15 cellular contexts compared by ENCODE assay signal in the genomic region with DNA sequence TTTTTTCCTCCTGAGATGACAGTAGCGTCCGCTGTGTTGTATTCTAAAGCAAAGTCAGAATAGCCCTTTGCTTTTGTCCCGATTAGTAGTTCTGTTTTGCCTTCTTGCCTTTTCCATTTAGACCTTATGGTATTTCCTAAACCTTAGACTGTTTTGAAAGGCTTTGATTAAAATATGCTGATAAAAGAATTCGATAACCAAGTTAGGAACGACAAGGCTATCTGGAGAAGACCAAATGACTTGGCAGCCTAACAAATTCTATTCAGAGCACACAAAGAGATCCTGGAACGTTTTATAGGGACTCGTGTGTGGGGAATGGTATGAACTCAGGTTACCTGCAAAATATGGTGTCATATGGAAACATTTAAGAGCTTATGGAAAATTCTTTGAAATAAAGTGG. TPM values are rescaled to one million over a fixed set of nuclear protein-coding genes. Genes with fewer than 3 reads are reported as not detected.
DNase-seq lines count a peak whose midpoint lies in the region; ATAC-seq and TF ChIP-seq lines count a peak whose summit lies in the region.
"Had no signal": no experiment of that assay in that cellular context is flagged by ENCODE, and none has a peak within 500 bp of the region (broad histone marks: within the 10 kb centered on the region; RNA-seq: fewer than 3 reads in every experiment).

No MANE protein-coding gene starts in this region.

- peak overlapping the region; percentile 94 for H3K27ac Mint-ChIP-seq in mesothelial cell of epicardium
- no peak overlapping the region for H3K27ac Mint-ChIP-seq in activated naive CD4-positive, alpha-beta T cell treated with anti-CD3 and anti-CD28 coated beads, Interleukin-2, amount 10 ng/mL, durations not matched to agents 7 days and 5 days
- H3K27ac Mint-ChIP-seq: activated CD8-positive, alpha-beta T cell treated with anti-CD3 and anti-CD28 coated beads for 36 hours; CD4-positive, CD25-positive, alpha-beta regulatory T cell had no signal

- H3K9me3 Mint-ChIP-seq in mesothelial cell of epicardium: no peaks in the 10 kb centered on the region
- no peaks in the 10 kb centered on the region for H3K9me3 Mint-ChIP-seq in activated naive CD4-positive, alpha-beta T cell treated with anti-CD3 and anti-CD28 coated beads, Interleukin-2, amount 10 ng/mL, durations not matched to agents 7 days and 5 days
- H3K9me3 Mint-ChIP-seq: activated CD8-positive, alpha-beta T cell treated with anti-CD3 and anti-CD28 coated beads for 36 hours; CD4-positive, CD25-positive, alpha-beta regulatory T cell had no signal

- H3K36me3 Mint-ChIP-seq in mesothelial cell of epicardium: peaks cover 6% of the 10 kb centered on the region
- no peaks in the 10 kb centered on the region for H3K36me3 Mint-ChIP-seq in activated naive CD4-positive, alpha-beta T cell treated with anti-CD3 and anti-CD28 coated beads, Interleukin-2, amount 10 ng/mL, durations not matched to agents 7 days and 5 days
- H3K36me3 Mint-ChIP-seq: CD4-positive, CD25-positive, alpha-beta regulatory T cell had no signal

- peak; percentile 82 for DNase-seq in G401 (ENCODE audit: low spot score)
- DNase-seq in NCI-H69 (lab: John Stamatoyannopoulos, UW): peak; percentile 52
- DNase-seq in dermis microvascular lymphatic vessel endothelial cell (ENCODE audit: low read depth in 2 of 2): peak; percentile 11 to 68
- no peak for DNase-seq in mesothelial cell of epicardium (ENCODE audit: low spot score in 2 of 2, unreplicated experiment in 2 of 2)
- DNase-seq in T1000 (lab: John Stamatoyannopoulos, UW): no peak
- DNase-seq in activated naive CD4-positive, alpha-beta T cell treated with anti-CD3 and anti-CD28 coated beads, Interleukin-2, amount 10 ng/mL, durations not matched to agents 7 days and 5 days: no peak
- DNase-seq: ACHN; activated CD8-positive, alpha-beta T cell treated with anti-CD3 and anti-CD28 coated beads for 36 hours; aorta; CD4-positive, CD25-positive, alpha-beta regulatory T cell; left colon; NCI-H748 treated with DMSO at 0.1 percent for 48 hours; stimulated activated naive CD8-positive, alpha-beta T cell treated with anti-CD3 and anti-CD28 coated beads, Interleukin-15, Interleukin-2, amounts not matched to agents 100 U/mL and 50 U/mL, for 24 hours had no signal

- no peak for TF ChIP-seq CTCF in mesothelial cell of epicardium (IDR thresholded peaks at IDR 0.05; ENCODE audit: unreplicated experiment)

- CTCF ChIA-PET in activated naive CD4-positive, alpha-beta T cell treated with anti-CD3 and anti-CD28 coated beads, Interleukin-2, amount 10 ng/mL, durations not matched to agents 7 days and 5 days (lab: Charles Lee): no interaction called here

- H3K4me3 Mint-ChIP-seq in mesothelial cell of epicardium: no peak overlapping the region
- H3K4me3 Mint-ChIP-seq in activated naive CD4-positive, alpha-beta T cell treated with anti-CD3 and anti-CD28 coated beads, Interleukin-2, amount 10 ng/mL, durations not matched to agents 7 days and 5 days: no peak overlapping the region
- H3K4me3 Mint-ChIP-seq: activated CD8-positive, alpha-beta T cell treated with anti-CD3 and anti-CD28 coated beads for 36 hours; CD4-positive, CD25-positive, alpha-beta regulatory T cell had no signal

- H3K27me3 Mint-ChIP-seq in mesothelial cell of epicardium (ENCODE audit: low read depth): no peaks in the 10 kb centered on the region
- H3K27me3 Mint-ChIP-seq in activated naive CD4-positive, alpha-beta T cell treated with anti-CD3 and anti-CD28 coated beads, Interleukin-2, amount 10 ng/mL, durations not matched to agents 7 days and 5 days: no peaks in the 10 kb centered on the region
- H3K27me3 Mint-ChIP-seq: activated CD8-positive, alpha-beta T cell treated with anti-CD3 and anti-CD28 coated beads for 36 hours had no signal

- H3K4me1 Mint-ChIP-seq in mesothelial cell of epicardium: peaks cover 67% of the 10 kb centered on the region
- no peaks in the 10 kb centered on the region for H3K4me1 Mint-ChIP-seq in activated naive CD4-positive, alpha-beta T cell treated with anti-CD3 and anti-CD28 coated beads, Interleukin-2, amount 10 ng/mL, durations not matched to agents 7 days and 5 days
- H3K4me1 Mint-ChIP-seq: CD4-positive, CD25-positive, alpha-beta regulatory T cell had no signal

- ATAC-seq in GM19452 (IDR thresholded peaks at IDR 0.05; ENCODE audit: unreplicated experiment) (no peak), HG02938 (IDR thresholded peaks at IDR 0.05; ENCODE audit: unreplicated experiment) (no peak)
- ATAC-seq: activated CD8-positive, alpha-beta T cell treated with anti-CD3 and anti-CD28 coated beads for 36 hours; left colon; stimulated activated naive CD8-positive, alpha-beta T cell treated with anti-CD3 and anti-CD28 coated beads, Interleukin-15, Interleukin-2, amounts not matched to agents 100 U/mL and 50 U/mL, for 24 hours had no signal

- in situ Hi-C loops in G401 (cut with HindIII; ENCODE audit: low sequenced_read_pairs): no loop called here

RNA-seq across cellular contexts. Expression of a gene that starts 42.9 kb away (rescaled TPM):
- 0.37 and 0.47 TPM in 2 replicates for total RNA-seq in G401 (2014; rRNA removed; shearing (Covaris generic))
- 9.6 and 20.7 TPM in 2 replicates for total RNA-seq in dermis microvascular lymphatic vessel endothelial cell
- 152 to 163 TPM (median 162 TPM) in 3 replicates for total RNA-seq in mesothelial cell of epicardium

Comparison
In these comparisons a context has a peak if more than half of its experiments do, and no peak if none do; other contexts are left out.
1. DNase-seq: peak in G401 (single experiment), NCI-H69 (single experiment) and dermis microvascular lymphatic vessel endothelial cell (2 of 2); none in mesothelial cell of epicardium (0 of 2), T1000 (single experiment) and activated naive CD4-positive, alpha-beta T cell treated with anti-CD3 and anti-CD28 coated beads, Interleukin-2, amount 10 ng/mL, durations not matched to agents 7 days and 5 days (single experiment).